1 cellular context compared by ENCODE assay signal in the genomic region with DNA sequence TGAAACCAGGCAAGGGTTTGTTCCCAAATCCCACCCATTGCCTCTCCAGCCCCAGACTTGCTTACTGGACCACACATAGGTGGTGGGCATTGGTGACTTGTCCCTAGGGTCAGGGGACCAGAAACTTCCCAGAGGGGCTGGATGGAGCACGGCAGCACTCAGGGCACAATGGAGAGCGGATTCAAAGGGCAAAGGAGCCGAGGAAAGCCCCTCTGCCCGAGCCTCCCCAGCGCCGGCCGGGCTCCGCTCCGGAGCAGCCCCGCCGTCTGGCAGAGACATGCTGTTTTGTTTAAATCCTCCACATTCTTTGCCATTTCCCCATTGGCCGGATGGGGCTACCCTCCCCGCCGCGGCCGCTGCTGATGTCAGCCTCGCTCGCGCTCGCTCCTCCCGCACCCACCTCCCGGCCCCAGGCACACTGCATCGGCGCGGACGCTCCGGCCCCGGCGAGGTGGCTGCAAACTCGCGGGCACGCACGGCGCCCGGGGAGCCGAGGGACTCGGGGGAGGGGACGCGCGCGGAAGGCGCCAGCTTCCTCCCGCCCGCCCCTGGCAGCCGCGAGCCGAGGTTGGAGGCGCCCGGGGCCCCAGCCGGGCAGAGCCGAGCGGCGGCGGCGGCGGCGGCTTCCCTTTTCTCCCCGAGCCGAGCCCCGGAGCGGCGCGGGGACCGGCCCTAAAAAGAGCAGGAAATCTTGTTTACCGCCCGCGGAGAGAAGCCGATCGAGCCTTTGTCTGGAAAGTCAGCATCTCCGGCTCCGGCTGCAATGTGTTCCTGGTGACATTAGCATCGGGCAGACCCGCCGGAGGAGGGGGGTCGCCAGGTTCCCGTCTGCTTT.
TF ChIP-seq lines count a peak whose summit lies in the region.

TSS of gene PITPNC1 (plus strand) at position 390 of the 835 bp plus-strand sequence.

TF ChIP-seq in HepG2, 621 proteins besides CTCF, POLR2A, EP300 and RAD21 (continued from another document and continues in another):
- 0 out of 2 replicates have a peak, but pooled peaks have one; percentile 37 for TF ChIP-seq ZNF256 (CRISPR knock-in tag; conservative IDR thresholded peaks at IDR 0.05)
- no peak for TF ChIP-seq AGO1 (IDR thresholded peaks at IDR 0.05; ENCODE audit: low read depth, low read length, poor library complexity, severe bottlenecking)
- no peak for TF ChIP-seq PHB2 (IDR thresholded peaks at IDR 0.05; ENCODE audit: partially characterized antibody)
- no peak for TF ChIP-seq PCBP1 (IDR thresholded peaks at IDR 0.05; ENCODE audit: borderline replicate concordance, low read depth, low read length)
- no peak for TF ChIP-seq FLYWCH1 (CRISPR knock-in tag; IDR thresholded peaks at IDR 0.05)
- TF ChIP-seq ZBTB38 (CRISPR knock-in tag; IDR thresholded peaks at IDR 0.05), result peak; percentile 71; the same call in 1 of the 2 replicates
- TF ChIP-seq ZNF761 (CRISPR knock-in tag; conservative IDR thresholded peaks at IDR 0.05), result peak; percentile 78
- TF ChIP-seq PLRG1 (conservative IDR thresholded peaks at IDR 0.05), result no peak
- TF ChIP-seq ZHX2 (IDR thresholded peaks at IDR 0.05; ENCODE audit: low read depth), result no peak
- no peak for TF ChIP-seq ZHX2 (CRISPR knock-in tag; IDR thresholded peaks at IDR 0.05; ENCODE audit: borderline replicate concordance)
- TF ChIP-seq, protein P1, sequence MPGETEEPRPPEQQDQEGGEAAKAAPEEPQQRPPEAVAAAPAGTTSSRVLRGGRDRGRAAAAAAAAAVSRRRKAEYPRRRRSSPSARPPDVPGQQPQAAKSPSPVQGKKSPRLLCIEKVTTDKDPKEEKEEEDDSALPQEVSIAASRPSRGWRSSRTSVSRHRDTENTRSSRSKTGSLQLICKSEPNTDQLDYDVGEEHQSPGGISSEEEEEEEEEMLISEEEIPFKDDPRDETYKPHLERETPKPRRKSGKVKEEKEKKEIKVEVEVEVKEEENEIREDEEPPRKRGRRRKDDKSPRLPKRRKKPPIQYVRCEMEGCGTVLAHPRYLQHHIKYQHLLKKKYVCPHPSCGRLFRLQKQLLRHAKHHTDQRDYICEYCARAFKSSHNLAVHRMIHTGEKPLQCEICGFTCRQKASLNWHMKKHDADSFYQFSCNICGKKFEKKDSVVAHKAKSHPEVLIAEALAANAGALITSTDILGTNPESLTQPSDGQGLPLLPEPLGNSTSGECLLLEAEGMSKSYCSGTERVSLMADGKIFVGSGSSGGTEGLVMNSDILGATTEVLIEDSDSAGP (CRISPR knock-in tag; IDR thresholded peaks at IDR 0.05; ENCODE audit: borderline replicate concordance), result peak; percentile 69; the same call in 1 of the 2 replicates
- peak; percentile 53; the same call in 1 of the 2 replicates for TF ChIP-seq TAF1 (CRISPR knock-in tag; IDR thresholded peaks at IDR 0.05)
- no peak for TF ChIP-seq MEIS2 (CRISPR knock-in tag; IDR thresholded peaks at IDR 0.05)
- no peak for TF ChIP-seq ATF6 (CRISPR knock-in tag; conservative IDR thresholded peaks at IDR 0.05)
- TF ChIP-seq MEIS1 (CRISPR knock-in tag; IDR thresholded peaks at IDR 0.05; ENCODE audit: borderline replicate concordance), result no peak
- 0 out of 2 replicates have a peak, but pooled peaks have one; percentile 78 for TF ChIP-seq ZNF674 (CRISPR knock-in tag; IDR thresholded peaks at IDR 0.05; ENCODE audit: low read depth)
- TF ChIP-seq ZBTB14 (CRISPR knock-in tag; IDR thresholded peaks at IDR 0.05), result no peak; the same call in 1 of the 2 replicates
- no peak for TF ChIP-seq NPAS2 (CRISPR knock-in tag; IDR thresholded peaks at IDR 0.05; ENCODE audit: borderline replicate concordance)
- TF ChIP-seq ZNF333 (CRISPR knock-in tag; IDR thresholded peaks at IDR 0.05; ENCODE audit: borderline replicate concordance), result peak; percentile 84; the same call in 1 of the 2 replicates
- no peak for TF ChIP-seq PRDM10 (CRISPR knock-in tag; IDR thresholded peaks at IDR 0.05; ENCODE audit: low read depth)
- TF ChIP-seq KMT2B (CRISPR knock-in tag; IDR thresholded peaks at IDR 0.05), result no peak; the same call in none of the 2 replicates
- TF ChIP-seq TFDP1 (CRISPR knock-in tag; IDR thresholded peaks at IDR 0.05; ENCODE audit: borderline replicate concordance), result peak; percentile 69; the same call in 1 of the 2 replicates
- peak; percentile 46; the same call in 1 of the 2 replicates for TF ChIP-seq ZNF430 (CRISPR knock-in tag; IDR thresholded peaks at IDR 0.05)
- peak; percentile 52 for TF ChIP-seq U2AF1 (optimal IDR thresholded peaks at IDR 0.05; ENCODE audit: low read depth, low read length)
- TF ChIP-seq NFYC (CRISPR knock-in tag; IDR thresholded peaks at IDR 0.05), result peak; percentile 58
- 0 out of 2 replicates have a peak, but pooled peaks have one; percentile 63 for TF ChIP-seq AKAP8 (CRISPR knock-in tag; IDR thresholded peaks at IDR 0.05)
- TF ChIP-seq ZNF432 (CRISPR knock-in tag; IDR thresholded peaks at IDR 0.05; ENCODE audit: borderline replicate concordance), result no peak
- TF ChIP-seq ATF3 (CRISPR knock-in tag; IDR thresholded peaks at IDR 0.05), result peak; percentile 67
- 0 out of 2 replicates have a peak, but pooled peaks have one; percentile 41 for TF ChIP-seq ZNF34 (CRISPR knock-in tag; IDR thresholded peaks at IDR 0.05; ENCODE audit: borderline replicate concordance)
- TF ChIP-seq ZNF883 (CRISPR knock-in tag; IDR thresholded peaks at IDR 0.05; ENCODE audit: not compliant biosample characterization), result peak; percentile 59
- TF ChIP-seq CSRNP1 (CRISPR knock-in tag; IDR thresholded peaks at IDR 0.05), result 0 out of 2 replicates have a peak, but pooled peaks have one; percentile 22
- TF ChIP-seq BCL3 (CRISPR knock-in tag; IDR thresholded peaks at IDR 0.05), result 0 out of 2 replicates have a peak, but pooled peaks have one; percentile 37
- TF ChIP-seq POLR2AphosphoS5 (IDR thresholded peaks at IDR 0.05; ENCODE audit: low read depth, low read length), result no peak
- peak; percentile 72; the same call in 1 of the 2 replicates for TF ChIP-seq CCDC6 (CRISPR knock-in tag; IDR thresholded peaks at IDR 0.05)
